ENCODE assay signal across 28 cellular contexts in the genomic region with DNA sequence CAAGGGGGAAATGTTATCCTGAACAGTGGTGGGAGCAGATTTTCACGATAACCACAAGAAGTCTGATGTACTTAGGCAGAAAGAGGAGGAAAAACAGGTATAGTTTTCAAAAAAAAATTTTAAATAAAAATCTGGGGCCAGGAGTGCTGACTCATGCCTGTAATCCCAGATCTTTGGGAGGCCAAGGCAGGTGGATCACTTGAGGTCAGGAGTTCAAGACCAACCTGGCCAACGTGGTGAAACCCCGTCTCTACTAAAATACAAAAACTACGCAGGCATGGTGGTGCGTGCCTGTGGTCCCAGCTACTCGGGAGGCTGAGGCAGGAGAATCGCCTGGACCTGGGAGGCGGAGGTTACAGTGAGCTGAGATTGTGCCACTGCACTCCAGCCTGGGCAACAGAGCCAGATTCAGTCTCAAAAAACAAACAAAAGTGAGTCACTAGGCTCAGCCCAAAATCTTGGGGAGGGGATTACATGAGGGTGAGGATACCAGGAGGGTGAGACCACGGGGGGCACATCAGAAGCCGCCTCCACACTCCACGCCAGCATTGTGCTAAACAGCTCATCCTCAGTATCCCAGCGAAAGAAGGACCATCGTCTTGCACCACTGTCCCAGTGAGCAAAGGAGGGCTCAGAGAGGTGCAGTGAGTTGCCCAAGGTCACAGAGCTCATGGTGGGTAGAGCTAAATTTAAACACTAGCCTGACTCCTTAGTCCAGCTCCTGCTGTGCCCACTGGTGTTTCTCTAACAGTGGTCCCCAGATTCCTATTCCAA.
"Had no signal": no experiment of that assay in that cellular context is flagged by ENCODE, and none has a peak within 500 bp of the region (broad histone marks: within the 10 kb centered on the region; RNA-seq: fewer than 3 reads in every experiment).

No MANE protein-coding gene starts in this region.

- H3K27ac Mint-ChIP-seq: activated B cell treated with CpG ODN at 0.5 μM for 24 hours; activated CD4-positive, alpha-beta T cell treated with anti-CD3 and anti-CD28 coated beads, Interleukin-2, amount 10 ng/mL, durations not matched to agents 24 days and 14 days had no signal

- H3K9ac ChIP-seq: KMS-11, SK-N-SH had no signal

- H3K36me3 ChIP-seq: adrenal gland, Peyer's patch, SJCRH30 had no signal

- H3K27me3 ChIP-seq: adrenal gland, Peyer's patch, SJCRH30 had no signal

- H3K27ac ChIP-seq: adrenal gland, coronary artery, KMS-11, Peyer's patch, RWPE1, SJCRH30 had no signal

- DNase-seq: activated B cell treated with CpG ODN at 0.5 μM for 24 hours; activated CD4-positive, alpha-beta T cell treated with anti-CD3 and anti-CD28 coated beads for 1 hour; activated CD4-positive, alpha-beta T cell treated with anti-CD3 and anti-CD28 coated beads, Interleukin-2, amount 10 ng/mL, durations not matched to agents 24 days and 14 days; activated CD4-positive, alpha-beta T cell treated with anti-CD3 and anti-CD28 coated beads, Interleukin-2, amount 50 U/mL, for 48 hours; activated effector memory CD4-positive, alpha-beta T cell treated with Interleukin-2 at 50 U/mL for 16 hours; activated naive CD4-positive, alpha-beta T cell; activated T-cell treated with anti-CD3 and anti-CD28 coated beads for 4 hours; adrenal gland; anterior cingulate cortex; cerebellar nuclear complex; MV-4-11; NCI-H1092 treated with DMSO at 0.1 percent for 48 hours; NCI-H1417 treated with DMSO at 0.1 percent for 48 hours; NCI-H1694 treated with DMSO at 0.1 percent for 48 hours; NCI-H2029 treated with DMSO at 0.1 percent for 48 hours; NCI-H345; NCI-H510A; NCI-H526 treated with DMSO at 0.1 percent for 48 hours; Peyer's patch; Right ventricle myocardium superior; SJCRH30; SK-N-SH; SW 1271; T-helper 9 cell had no signal

- H3K9me3 ChIP-seq: adrenal gland, Peyer's patch, SJCRH30, SK-N-SH had no signal

- H3K4me3 ChIP-seq: adrenal gland, coronary artery, Peyer's patch, SJCRH30 had no signal

- H3K4me2 ChIP-seq: KMS-11, SK-N-SH had no signal

- H3K4me1 Mint-ChIP-seq: activated CD4-positive, alpha-beta T cell treated with anti-CD3 and anti-CD28 coated beads, Interleukin-2, amount 10 ng/mL, durations not matched to agents 24 days and 14 days had no signal

- H3K4me1 ChIP-seq: Peyer's patch, SJCRH30 had no signal

- H3K27me3 Mint-ChIP-seq: activated B cell treated with CpG ODN at 0.5 μM for 24 hours; activated CD4-positive, alpha-beta T cell treated with anti-CD3 and anti-CD28 coated beads, Interleukin-2, amount 10 ng/mL, durations not matched to agents 24 days and 14 days; activated naive CD8-positive, alpha-beta T cell had no signal

- H3K9me3 Mint-ChIP-seq: activated B cell treated with CpG ODN at 0.5 μM for 24 hours; activated CD4-positive, alpha-beta T cell treated with anti-CD3 and anti-CD28 coated beads, Interleukin-2, amount 10 ng/mL, durations not matched to agents 24 days and 14 days had no signal

- H3K4me3 Mint-ChIP-seq: activated B cell treated with CpG ODN at 0.5 μM for 24 hours; activated CD4-positive, alpha-beta T cell treated with anti-CD3 and anti-CD28 coated beads, Interleukin-2, amount 10 ng/mL, durations not matched to agents 24 days and 14 days; activated naive CD8-positive, alpha-beta T cell had no signal
